In the genomic region with DNA sequence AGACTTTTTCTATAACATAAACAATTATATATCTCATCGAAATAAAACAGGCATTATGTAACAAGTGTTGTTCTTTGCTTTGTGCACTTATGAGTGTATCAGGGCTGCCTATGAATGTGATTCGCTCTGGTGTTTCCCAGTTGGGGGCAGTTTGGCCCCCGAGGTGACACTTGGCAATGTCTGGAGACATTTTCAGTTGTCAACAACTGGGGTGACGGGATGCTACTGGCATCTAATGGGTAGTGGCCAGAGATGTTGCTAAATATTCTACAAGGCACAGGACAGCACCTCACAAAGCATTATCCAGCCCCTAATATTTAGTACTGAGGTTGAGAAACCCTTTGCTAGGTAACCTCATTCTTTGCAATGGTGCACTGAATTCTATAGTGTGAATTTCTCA, we compare ENCODE assay signal across 21 cellular contexts.
DNase-seq lines count a peak whose midpoint lies in the region; ATAC-seq and TF ChIP-seq lines count a peak whose summit lies in the region.
"Had no signal": no experiment of that assay in that cellular context is flagged by ENCODE, and none has a peak within 500 bp of the region (broad histone marks: within the 10 kb centered on the region; RNA-seq: fewer than 3 reads in every experiment).

No MANE protein-coding gene starts in this region.

- H3K27me3 ChIP-seq in SJSA1 (replicated peaks): no peaks in the 10 kb centered on the region
- H3K27me3 ChIP-seq in left ventricle myocardium inferior (ENCODE audit: low read depth): no peaks in the 10 kb centered on the region
- no peaks in the 10 kb centered on the region for H3K27me3 ChIP-seq in osteoblast (ENCODE audit: insufficient read depth, low read length)
- H3K27me3 ChIP-seq in gastrocnemius medialis: no peaks in the 10 kb centered on the region
- H3K27me3 ChIP-seq: BE2C had no signal

- peak overlapping the region; percentile 19 for H3K27ac ChIP-seq in SJSA1
- peak overlapping the region; percentile 7 for H3K27ac ChIP-seq in left ventricle myocardium inferior (replicated peaks)
- H3K27ac ChIP-seq in osteoblast (ENCODE audit: low read depth, low read length): no peak overlapping the region
- no peak overlapping the region for H3K27ac ChIP-seq in gastrocnemius medialis
- H3K27ac ChIP-seq: HL-60 had no signal

- TF ChIP-seq POLR2A in gastrocnemius medialis (IDR thresholded peaks at IDR 0.05): no peak

- no peak overlapping the region for H3K4me3 ChIP-seq in SJSA1
- no peak overlapping the region for H3K4me3 ChIP-seq in left ventricle myocardium inferior
- H3K4me3 ChIP-seq in osteoblast (ENCODE audit: insufficient read depth, low read length): no peak overlapping the region
- no peak overlapping the region for H3K4me3 ChIP-seq in gastrocnemius medialis
- H3K4me3 ChIP-seq: A549, HAP-1 had no signal

- in situ Hi-C loops in gastrocnemius medialis (cut with MboI; ENCODE audit: low sequenced_read_pairs in 4 of 4): loop anchor here in 2 of 4 donors (10.0 kb wide), 2 partner anchors 238 to 248 kb away; no protein-coding TSS in a partner anchor

- TF ChIP-seq CTCF in left ventricle myocardium inferior (IDR thresholded peaks at IDR 0.05; ENCODE audit: borderline replicate concordance) (no peak), osteoblast (IDR thresholded peaks at IDR 0.05; ENCODE audit: extremely low read depth, low read depth, low read length) (no peak), gastrocnemius medialis (IDR thresholded peaks at IDR 0.05 in 4 of 5, conservative IDR thresholded peaks at IDR 0.05 in 1 of 5) (no peak)

- H3K79me2 ChIP-seq in osteoblast (ENCODE audit: insufficient read depth, low read length): no peaks in the 10 kb centered on the region

- H3K4me2 ChIP-seq in osteoblast (ENCODE audit: insufficient read depth, low read length): peak overlapping the region; percentile 12

- 0 out of 2 replicates have a peak, but pooled peaks cover 6% of the 10 kb centered on the region for H3K9me3 ChIP-seq in SJSA1 (replicated peaks)
- peaks cover 6% of the 10 kb centered on the region for H3K9me3 ChIP-seq in left ventricle myocardium inferior (replicated peaks)
- no peaks in the 10 kb centered on the region for H3K9me3 ChIP-seq in osteoblast (ENCODE audit: low read depth, low read length)
- peaks cover 0 to 6% (median 0%) of the 10 kb centered on the region in 3 donors for H3K9me3 ChIP-seq in gastrocnemius medialis
- H3K9me3 ChIP-seq: BE2C, HAP-1 had no signal

- no peaks in the 10 kb centered on the region for H3K36me3 ChIP-seq in SJSA1
- no peaks in the 10 kb centered on the region for H3K36me3 ChIP-seq in left ventricle myocardium inferior
- H3K36me3 ChIP-seq in osteoblast (ENCODE audit: insufficient read depth, low read length): no peaks in the 10 kb centered on the region
- no peaks in the 10 kb centered on the region for H3K36me3 ChIP-seq in gastrocnemius medialis
- H3K36me3 ChIP-seq: BE2C, HAP-1 had no signal

- H3K4me1 ChIP-seq in SJSA1 (replicated peaks) (peaks cover 33% of the 10 kb centered on the region), left ventricle myocardium inferior (peaks cover 24% of the 10 kb centered on the region), osteoblast (ENCODE audit: insufficient read depth, low read length) (peaks cover 13% of the 10 kb centered on the region), gastrocnemius medialis (peaks cover 16 to 18% of the 10 kb centered on the region in 2 donors)
- H3K4me1 ChIP-seq: HAP-1 had no signal

- H2AFZ ChIP-seq in osteoblast (ENCODE audit: low read length): no peak overlapping the region

- ATAC-seq in gastrocnemius medialis: no peak

- H4K20me1 ChIP-seq in osteoblast (ENCODE audit: insufficient read depth, low read length): no peaks in the 10 kb centered on the region

- intact Hi-C loops in left ventricle myocardium inferior (cut with micrococcal nuclease) (no loop called here), gastrocnemius medialis (cut with DNase I; ENCODE audit: low total_unique reads) (loop anchor here (5.0 to 10.0 kb wide), 2 partner anchors 162 to 245 kb away; no protein-coding TSS in a partner anchor)

- DNase-seq in AG20443 (ENCODE audit: low spot score) (peak; percentile 9), SJSA1 (ENCODE audit: low read depth in 1 of 2, low spot score in 2 of 2) (no peak), left ventricle myocardium inferior (no peak), osteoblast (ENCODE audit: insufficient read length, low spot score, missing footprints) (no peak), NCI-H1105 treated with DMSO at 0.1 percent for 48 hours (lab: John Stamatoyannopoulos, UW) (no peak), HPDE6-E6E7 (ENCODE audit: extremely low spot score) (no peak), gastrocnemius medialis (no peak), cortex of kidney (lab: John Stamatoyannopoulos, UW) (no peak)
- DNase-seq: BE2C, GF-D8, KBM-7, MM.1S, NCI-H1048, NCI-H1436, NCI-H187 treated with DMSO at 0.1 percent for 48 hours, NCI-H2107, NCI-H526 treated with DMSO at 0.1 percent for 48 hours, SHP77 treated with DMSO at 0.1 percent for 48 hours had no signal

Comparison
In these comparisons a context has a peak if more than half of its experiments do, and no peak if none do; other contexts are left out.
1. H3K27ac ChIP-seq: peak in SJSA1 (single experiment) and left ventricle myocardium inferior (single experiment); none in osteoblast (single experiment) and gastrocnemius medialis (0 of 4).